ENCODE assay signal across 8 cellular contexts in the genomic region with DNA sequence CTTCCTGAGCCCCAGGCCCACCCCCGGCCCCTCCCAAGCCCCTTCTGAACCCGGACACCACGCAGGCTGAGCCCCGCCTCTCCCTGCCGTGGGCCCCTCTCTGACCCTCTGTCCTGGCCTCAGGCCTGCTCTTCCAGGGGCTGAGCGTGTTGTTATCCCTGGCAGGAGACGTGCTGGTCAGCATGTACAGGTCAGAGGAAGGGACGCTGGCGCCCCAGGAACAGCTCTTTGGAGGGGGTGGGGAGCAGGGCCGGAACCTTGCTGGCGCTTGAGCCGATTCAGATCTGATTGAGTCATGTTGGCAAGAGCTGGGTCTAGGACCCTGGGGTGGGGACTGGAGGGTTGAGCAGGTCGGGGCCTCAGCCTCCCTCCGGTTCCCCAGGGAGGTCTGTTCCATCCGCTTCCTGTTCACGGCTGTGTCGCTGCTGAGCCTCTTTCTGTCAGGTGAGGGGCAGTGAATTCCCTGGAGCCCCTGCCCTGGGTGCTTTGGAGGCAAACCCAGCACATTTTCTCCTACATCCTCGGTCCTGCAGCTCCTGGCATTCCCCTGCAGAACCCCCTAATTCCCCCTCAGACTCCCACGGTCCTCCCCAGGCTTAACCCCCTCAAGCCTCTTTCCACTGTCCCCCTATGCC. TPM values are rescaled to one million over a fixed set of nuclear protein-coding genes. Genes with fewer than 3 reads are reported as not detected.
A peak's percentile ranks its signal among the peaks of the same experiment; 100 is the strongest.
DNase-seq lines count a peak whose midpoint lies in the region; ATAC-seq and TF ChIP-seq lines count a peak whose summit lies in the region.

No MANE protein-coding gene starts in this region.

- peak; percentile 54 for DNase-seq in CMK (ENCODE audit: low read depth)
- peak; percentile 60 for DNase-seq in HEK293T (ENCODE audit: extremely low spot score)
- DNase-seq in activated naive CD4-positive, alpha-beta T cell treated with anti-CD3 and anti-CD28 coated beads, Interleukin-2, amount 50 U/mL, for 16 hours: peak; percentile 49
- DNase-seq in Right ventricle myocardium superior: peak; percentile 60
- DNase-seq in posterior vena cava (ENCODE audit: low spot score): peak; percentile 88

- H3K4me2 ChIP-seq in OCI-LY1 (ENCODE audit: low read length): peak overlapping the region; percentile 99

- H3F3A ChIP-seq in OCI-LY1 (ENCODE audit: insufficient read depth, low read length): no peaks in the 10 kb centered on the region

- no peak overlapping the region for H2AFZ ChIP-seq in OCI-LY1 (ENCODE audit: low read length)

- H3K79me2 ChIP-seq in OCI-LY1 (ENCODE audit: insufficient read depth, low read length): no peaks in the 10 kb centered on the region

- TF ChIP-seq CTCF in OCI-LY1 (IDR thresholded peaks at IDR 0.05; ENCODE audit: low read length): peak; percentile 27; the same call in 1 of the 2 replicates

- CTCF ChIA-PET in HEK293T (lab: Yijun Ruan, JAX): interaction anchor here (0.9 to 1.2 kb wide), 2 partner anchors 13 to 338 kb away, joined by 3 to 4 read pairs; no protein-coding TSS in a partner anchor

- intact Hi-C loops in Right ventricle myocardium superior (cut with DNase I) (loop anchor here (5.0 kb wide), 1 partner anchor 45 kb away; the partner anchor contains the start of genes CPNE1 and RBM12), posterior vena cava (cut with DNase I) (no loop called here)

- peak overlapping the region; percentile 82 for H3K4me3 ChIP-seq in OCI-LY1 (ENCODE audit: low read depth, low read length, poor library complexity, severe bottlenecking)

- H3K9ac ChIP-seq in OCI-LY1 (ENCODE audit: low read length): peak overlapping the region; percentile 82

- no peaks in the 10 kb centered on the region for H3K9me2 ChIP-seq in OCI-LY1 (ENCODE audit: low read depth, low read length)

- H3K27me3 ChIP-seq in OCI-LY1 (ENCODE audit: insufficient read depth, low read length): no peaks in the 10 kb centered on the region

- H4K20me1 ChIP-seq in OCI-LY1 (ENCODE audit: insufficient read depth, low read length): no peaks in the 10 kb centered on the region

- peaks cover 41% of the 10 kb centered on the region for H3K4me1 ChIP-seq in OCI-LY1 (ENCODE audit: insufficient read depth, low read length, severe bottlenecking)

- ATAC-seq in Right ventricle myocardium superior (ENCODE audit: poor library complexity): peak; percentile 12
- no peak for ATAC-seq in HG03432 (IDR thresholded peaks at IDR 0.05; ENCODE audit: unreplicated experiment)
- ATAC-seq in GM21717 (IDR thresholded peaks at IDR 0.05; ENCODE audit: unreplicated experiment): no peak

- H3K36me3 ChIP-seq in OCI-LY1 (ENCODE audit: insufficient read depth, low read length): no peaks in the 10 kb centered on the region; the same call in 1 of the 2 replicates

- H3K9me3 ChIP-seq in OCI-LY1 (ENCODE audit: low read length): no peaks in the 10 kb centered on the region

- POLR2A ChIA-PET in HEK293T (lab: Yijun Ruan, JAX): interaction anchor here (1.3 to 6.1 kb wide), 3 partner anchors 47 to 337 kb away, joined by 5 to 44 read pairs (median 22); partner anchors contain the start of genes CPNE1, ERGIC3, RBM12 and SCAND1

- peak overlapping the region; percentile 88 for H3K27ac ChIP-seq in OCI-LY1 (ENCODE audit: low read depth, low read length, poor library complexity, severe bottlenecking)

TF ChIP-seq in HEK293T, 16 proteins besides CTCF, POLR2A, EP300 and RAD21:
- no peak for TF ChIP-seq FOXM1 (IDR thresholded peaks at IDR 0.05; ENCODE audit: borderline replicate concordance)
- no peak for TF ChIP-seq TARDBP (IDR thresholded peaks at IDR 0.05)
- no peak for TF ChIP-seq L3MBTL2 (conservative IDR thresholded peaks at IDR 0.05)
- TF ChIP-seq ELF4 (IDR thresholded peaks at IDR 0.05): no peak
- TF ChIP-seq, protein P1, sequence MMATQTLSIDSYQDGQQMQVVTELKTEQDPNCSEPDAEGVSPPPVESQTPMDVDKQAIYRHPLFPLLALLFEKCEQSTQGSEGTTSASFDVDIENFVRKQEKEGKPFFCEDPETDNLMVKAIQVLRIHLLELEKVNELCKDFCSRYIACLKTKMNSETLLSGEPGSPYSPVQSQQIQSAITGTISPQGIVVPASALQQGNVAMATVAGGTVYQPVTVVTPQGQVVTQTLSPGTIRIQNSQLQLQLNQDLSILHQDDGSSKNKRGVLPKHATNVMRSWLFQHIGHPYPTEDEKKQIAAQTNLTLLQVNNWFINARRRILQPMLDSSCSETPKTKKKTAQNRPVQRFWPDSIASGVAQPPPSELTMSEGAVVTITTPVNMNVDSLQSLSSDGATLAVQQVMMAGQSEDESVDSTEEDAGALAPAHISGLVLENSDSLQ (IDR thresholded peaks at IDR 0.05): no peak
- TF ChIP-seq ARNT (IDR thresholded peaks at IDR 0.05): no peak
- no peak for TF ChIP-seq FOXK2 (IDR thresholded peaks at IDR 0.05)
- no peak for TF ChIP-seq SUZ12 (IDR thresholded peaks at IDR 0.05)
- no peak for TF ChIP-seq CTBP1 (IDR thresholded peaks at IDR 0.05; ENCODE audit: borderline replicate concordance)
- TF ChIP-seq BHLHE40 (IDR thresholded peaks at IDR 0.05; ENCODE audit: borderline replicate concordance): no peak
- TF ChIP-seq NFRKB (IDR thresholded peaks at IDR 0.05): no peak
TF ChIP-seq in HEK293T: peak in this region for 0.

RNA-seq across cellular contexts. Expression of gene SPAG4, which starts 1.9 kb away (rescaled TPM):
- 2.3 TPM for total RNA-seq in Right ventricle myocardium superior
- 1 to 10 TPM; 2.1 to 2.8 TPM for total RNA-seq in posterior vena cava

RNA-seq across cellular contexts. Expression of gene CPNE1, which starts 47.2 kb away (rescaled TPM):
- total RNA-seq in Right ventricle myocardium superior (60.6 TPM), posterior vena cava (100 to 1,000 TPM; 122 to 130 TPM)

RNA-seq across cellular contexts. Expression of gene RBM12, which starts 47.2 kb away (rescaled TPM):
- total RNA-seq in Right ventricle myocardium superior: 45.3 TPM
- total RNA-seq in posterior vena cava: 10 to 100 TPM; 59.4 to 61.4 TPM
